Comparison of ENCODE assay signal across 1 cellular context in genomic region chr11:35567737-35568465, GRCh38.
TF ChIP-seq lines count a peak whose summit lies in the region.

No MANE protein-coding gene starts in this region.

TF ChIP-seq in K562, 482 proteins besides CTCF, POLR2A, EP300 and RAD21:
- TF ChIP-seq NFE2 (IDR thresholded peaks at IDR 0.05; ENCODE audit: low read depth) (0 out of 2 replicates have a peak, but pooled peaks have one; percentile 17), GTF2E2 (tag; IDR thresholded peaks at IDR 0.05) (no peak)
